1 cellular context compared by ENCODE assay signal in the genomic region with DNA sequence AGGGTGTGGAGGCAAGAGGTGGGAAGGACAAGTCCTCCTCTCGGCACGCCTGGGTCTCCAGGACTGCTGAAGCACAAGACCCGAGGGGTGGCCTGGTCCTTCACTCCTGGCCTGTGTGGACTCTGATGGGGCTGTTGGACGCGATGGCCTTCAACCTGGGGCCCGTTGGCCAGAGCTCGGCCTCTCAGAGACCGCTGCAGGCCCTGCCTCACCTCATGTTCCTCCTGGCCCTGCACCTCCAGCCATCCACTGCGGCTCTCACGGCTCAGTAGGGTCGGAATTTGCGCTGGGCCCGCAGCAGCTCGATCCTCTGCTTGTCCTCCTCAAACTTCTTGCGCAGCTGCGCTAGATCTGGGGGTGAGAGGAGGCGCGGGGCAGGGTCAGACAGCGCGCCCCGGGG. TPM values are rescaled to one million over a fixed set of nuclear protein-coding genes. Genes with fewer than 3 reads are reported as not detected.
"Had no signal": no experiment of that assay in that cellular context is flagged by ENCODE, and none has a peak within 500 bp of the region (broad histone marks: within the 10 kb centered on the region; RNA-seq: fewer than 3 reads in every experiment).

No MANE protein-coding gene starts in this region.

RNA-seq across cellular contexts. Expression of a gene that starts 20.7 kb away (rescaled TPM):
- total RNA-seq: G401 had no signal
